ENCODE assay signal across 13 cellular contexts in genomic region chr2:134155134-134155533, GRCh38.
DNase-seq lines count a peak whose midpoint lies in the region; ATAC-seq and TF ChIP-seq lines count a peak whose summit lies in the region.
"Had no signal": no experiment of that assay in that cellular context is flagged by ENCODE, and none has a peak within 500 bp of the region (broad histone marks: within the 10 kb centered on the region; RNA-seq: fewer than 3 reads in every experiment).

No MANE protein-coding gene starts in this region.

- TF ChIP-seq CTCF in lower lobe of right lung (IDR thresholded peaks at IDR 0.05) (no peak), BE2C (IDR thresholded peaks at IDR 0.05; ENCODE audit: low read depth, low read length) (no peak), osteocyte (IDR thresholded peaks at IDR 0.05) (no peak)

- ATAC-seq in GM18867 (IDR thresholded peaks at IDR 0.05; ENCODE audit: unreplicated experiment) (peak; percentile 70), GM21528 (IDR thresholded peaks at IDR 0.05; ENCODE audit: low FRiP score, unreplicated experiment) (peak; percentile 79), HG03196 (IDR thresholded peaks at IDR 0.05; ENCODE audit: unreplicated experiment) (peak; percentile 75), lower lobe of right lung (peak; percentile 24 to 26), GM19467 (IDR thresholded peaks at IDR 0.05; ENCODE audit: unreplicated experiment) (no peak)

- H3K4me1 ChIP-seq in lower lobe of right lung = peaks cover 35% of the 10 kb centered on the region
- H3K4me1 ChIP-seq in BE2C = peaks cover 5% of the 10 kb centered on the region

- no peaks in the 10 kb centered on the region for H3K27me3 Mint-ChIP-seq in osteocyte (ENCODE audit: unreplicated experiment)

- H3K27ac ChIP-seq in lower lobe of right lung = no peak overlapping the region
- H3K27ac ChIP-seq: ovary had no signal

- H3K36me3 Mint-ChIP-seq in osteocyte (ENCODE audit: unreplicated experiment) = peaks cover 6% of the 10 kb centered on the region

- no peaks in the 10 kb centered on the region for H3K36me3 ChIP-seq in lower lobe of right lung
- no peaks in the 10 kb centered on the region for H3K36me3 ChIP-seq in BE2C
- H3K36me3 ChIP-seq: ovary had no signal

- DNase-seq in lower lobe of right lung (no peak), BE2C (no peak), osteocyte (ENCODE audit: extremely low spot score, unreplicated experiment) (no peak)
- DNase-seq: effector CD4-positive, alpha-beta T cell; GDM1; NCI-H510A treated with DMSO at 0.1 percent for 48 hours; ovary had no signal

- no peak overlapping the region for H3K27ac Mint-ChIP-seq in osteocyte (ENCODE audit: unreplicated experiment)
- H3K27ac Mint-ChIP-seq: activated T-helper 2 cell treated with anti-CD3 and anti-CD28 coated beads, Interferon-gamma antibody, Interleukin-2, Interleukin-4, amounts not matched to agents 10 μg/mL and 5 μg/mL and 100 μg/mL, durations not matched to agents 14 hours and 24 hours and 36 hours; T-helper 2 cell treated with Interferon-gamma antibody and Interleukin-4, amounts not matched to agents 5 μg/mL and 100 μg/mL, for 36 hours had no signal

- no peak overlapping the region for H3K4me3 Mint-ChIP-seq in osteocyte (ENCODE audit: unreplicated experiment)
- H3K4me3 Mint-ChIP-seq: T-helper 2 cell treated with Interferon-gamma antibody and Interleukin-4, amounts not matched to agents 5 μg/mL and 100 μg/mL, for 36 hours had no signal

- H3K4me3 ChIP-seq in lower lobe of right lung (no peak overlapping the region), BE2C (ENCODE audit: low read depth, low read length) (no peak overlapping the region)
- H3K4me3 ChIP-seq: ovary had no signal

- H3K27me3 ChIP-seq in lower lobe of right lung (ENCODE audit: low read depth) = no peaks in the 10 kb centered on the region
- H3K27me3 ChIP-seq in BE2C = no peaks in the 10 kb centered on the region
- H3K27me3 ChIP-seq: ovary had no signal

- intact Hi-C loops in lower lobe of right lung (cut with DNase I) = no loop called here

- peaks cover 3% of the 10 kb centered on the region for H3K9me3 Mint-ChIP-seq in osteocyte (ENCODE audit: unreplicated experiment)
- H3K9me3 Mint-ChIP-seq: activated T-helper 2 cell treated with anti-CD3 and anti-CD28 coated beads, Interferon-gamma antibody, Interleukin-2, Interleukin-4, amounts not matched to agents 10 μg/mL and 5 μg/mL and 100 μg/mL, durations not matched to agents 14 hours and 24 hours and 36 hours; T-helper 2 cell treated with Interferon-gamma antibody and Interleukin-4, amounts not matched to agents 5 μg/mL and 100 μg/mL, for 36 hours had no signal

- H3K9me3 ChIP-seq in lower lobe of right lung (no peaks in the 10 kb centered on the region), BE2C (no peaks in the 10 kb centered on the region)
- H3K9me3 ChIP-seq: ovary had no signal

- peaks cover 4% of the 10 kb centered on the region for H3K4me1 Mint-ChIP-seq in osteocyte (ENCODE audit: unreplicated experiment)
